Comparison of ENCODE assay signal across 11 cellular contexts in the genomic region with DNA sequence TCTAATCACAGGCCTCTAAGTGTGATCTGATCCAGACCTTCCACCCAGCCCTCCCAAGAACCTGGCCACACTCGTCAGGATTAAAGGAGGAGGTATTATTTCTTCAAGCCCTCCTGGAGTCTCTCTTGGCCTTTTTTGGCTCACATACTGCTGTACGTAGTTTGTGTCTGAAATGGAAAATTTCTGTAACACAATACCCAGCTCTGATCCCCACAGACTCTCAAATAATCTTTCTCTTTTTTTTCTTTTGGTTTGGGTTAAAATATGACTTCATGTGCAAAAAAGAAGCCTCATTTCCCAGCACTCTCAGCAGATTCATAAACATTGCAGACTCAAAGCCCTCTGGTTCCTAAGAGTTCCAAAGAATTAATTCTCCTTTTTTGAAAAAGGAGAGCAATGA.
DNase-seq lines count a peak whose midpoint lies in the region; ATAC-seq and TF ChIP-seq lines count a peak whose summit lies in the region.
"Had no signal": no experiment of that assay in that cellular context is flagged by ENCODE, and none has a peak within 500 bp of the region (broad histone marks: within the 10 kb centered on the region; RNA-seq: fewer than 3 reads in every experiment).

No MANE protein-coding gene starts in this region.

- 52% methylated on average over 2 of the region's 2 CpGs for WGBS in right lobe of liver (ENCODE audit: insufficient coverage, low coverage, low lambda C conversion rate, missing lambda C conversion rate)

- H2AFZ ChIP-seq in OCI-LY3 (ENCODE audit: low read depth, low read length) = no peak overlapping the region

- CTCF ChIA-PET in A673 (lab: Charles Lee) = interaction anchor here (0.7 kb wide), 1 partner anchor 282 kb away, joined by 4 read pairs; no protein-coding TSS in a partner anchor

- BruUV-seq in A673 (replicated peaks; lab: Mats Ljungman, UMichigan) = no TSS peak

- intact Hi-C loops in right lobe of liver (cut with DNase I) = no loop called here
- intact Hi-C loops in A673 (cut with micrococcal nuclease; ENCODE audit: unreplicated experiment) = no loop called here

- TF ChIP-seq POLR2A in right lobe of liver (IDR thresholded peaks at IDR 0.05) = no peak

- ATAC-seq in right lobe of liver (no peak), GM21528 (IDR thresholded peaks at IDR 0.05; ENCODE audit: low FRiP score, unreplicated experiment) (no peak)

- TF ChIP-seq CTCF in OCI-LY3 (IDR thresholded peaks at IDR 0.05; ENCODE audit: low read depth, low read length) (no peak), right lobe of liver (IDR thresholded peaks at IDR 0.05) (no peak), A673 (conservative IDR thresholded peaks at IDR 0.05; ENCODE audit: low read depth, low read length) (no peak)

- H3K9me3 ChIP-seq in OCI-LY3 (ENCODE audit: insufficient read depth, low read length) = no peaks in the 10 kb centered on the region
- H3K9me3 ChIP-seq in right lobe of liver = no peaks in the 10 kb centered on the region
- no peaks in the 10 kb centered on the region for H3K9me3 ChIP-seq in subcutaneous abdominal adipose tissue (ENCODE audit: control insufficient read depth in 5 of 5, low read length in 5 of 5)
- H3K9me3 ChIP-seq in A673 (ENCODE audit: low read depth, low read length, poor library complexity, severe bottlenecking) = no peaks in the 10 kb centered on the region

- H3K27me3 ChIP-seq in OCI-LY3 (ENCODE audit: low read depth, low read length) = no peaks in the 10 kb centered on the region
- H3K27me3 ChIP-seq in right lobe of liver = no peaks in the 10 kb centered on the region
- no peaks in the 10 kb centered on the region for H3K27me3 ChIP-seq in subcutaneous abdominal adipose tissue (ENCODE audit: control insufficient read depth in 5 of 5, insufficient read depth in 4 of 5, low read length in 5 of 5)
- no peaks in the 10 kb centered on the region for H3K27me3 ChIP-seq in A673 (replicated peaks; ENCODE audit: insufficient read depth, low read depth, low read length, poor library complexity)

- H3K9ac ChIP-seq in OCI-LY3 (ENCODE audit: low read length) = no peak overlapping the region; the same call in 1 of the 2 replicates
- H3K9ac ChIP-seq in subcutaneous abdominal adipose tissue (ENCODE audit: low read length in 5 of 5) = peak overlapping the region in 2 of 5 donors; percentile 59 to 78

- H3K36me3 ChIP-seq in OCI-LY3 (replicated peaks; ENCODE audit: low read depth, low read length) = no peaks in the 10 kb centered on the region
- H3K36me3 ChIP-seq in right lobe of liver = no peaks in the 10 kb centered on the region
- H3K36me3 ChIP-seq in subcutaneous abdominal adipose tissue (ENCODE audit: control insufficient read depth in 5 of 5, insufficient read depth in 5 of 5, low read length in 5 of 5) = no peaks in the 10 kb centered on the region
- H3K36me3 ChIP-seq in A673 (ENCODE audit: insufficient read depth, low read length, poor library complexity, severe bottlenecking) = no peaks in the 10 kb centered on the region

- H3K79me2 ChIP-seq in OCI-LY3 (ENCODE audit: low read length) = no peaks in the 10 kb centered on the region

- peak overlapping the region; percentile 34 for H3K4me2 ChIP-seq in OCI-LY3 (ENCODE audit: low read length)

- H3K27ac ChIP-seq in OCI-LY3 (ENCODE audit: low read length) = peak overlapping the region; percentile 26
- H3K27ac ChIP-seq in right lobe of liver = peak overlapping the region; percentile 64 to 93 (median 76)
- H3K27ac ChIP-seq in subcutaneous abdominal adipose tissue (ENCODE audit: low read depth, low read length) = peak overlapping the region; percentile 91
- H3K27ac ChIP-seq in A673 (ENCODE audit: low read depth, low read length, poor library complexity, severe bottlenecking) = no peak overlapping the region

- POLR2A ChIA-PET in A673 (lab: Charles Lee; ENCODE audit: low non-redundant PET) = interaction anchor here (0.6 kb wide), 1 partner anchor 1374 kb away, joined by 3 read pairs; no protein-coding TSS in a partner anchor

- H3K4me3 ChIP-seq in OCI-LY3 (ENCODE audit: low read length) = no peak overlapping the region
- H3K4me3 ChIP-seq in right lobe of liver = no peak overlapping the region
- H3K4me3 ChIP-seq in subcutaneous abdominal adipose tissue (ENCODE audit: low read depth in 1 of 5, low read length in 5 of 5) = no peak overlapping the region
- no peak overlapping the region for H3K4me3 ChIP-seq in A673 (ENCODE audit: low read depth, low read length, poor library complexity, severe bottlenecking)

- DNase-seq in dedifferentiated amniotic fluid mesenchymal stem cell (ENCODE audit: extremely low spot score) (peak; percentile 82), right lobe of liver (no peak), A673 (ENCODE audit: low spot score) (no peak), retina (no peak)
- DNase-seq in activated CD4-positive, alpha-beta T cell treated with anti-CD3 and anti-CD28 coated beads for 48 hours = no peak
- DNase-seq: CD4-positive, alpha-beta memory T cell; HCEC 1CT; NCI-H69 had no signal

- peaks cover 56% of the 10 kb centered on the region for H3K4me1 ChIP-seq in OCI-LY3 (ENCODE audit: low read length)
- peaks cover 0 to 54% (median 18%) of the 10 kb centered on the region in 4 donors for H3K4me1 ChIP-seq in right lobe of liver
- H3K4me1 ChIP-seq in subcutaneous abdominal adipose tissue (ENCODE audit: control insufficient read depth in 5 of 5, insufficient read depth in 5 of 5, low read length in 5 of 5) = peaks cover 8 to 53% (median 32%) of the 10 kb centered on the region in 5 donors
- no peaks in the 10 kb centered on the region for H3K4me1 ChIP-seq in A673 (ENCODE audit: insufficient read depth, low read length, poor library complexity, severe bottlenecking)

- H4K20me1 ChIP-seq in OCI-LY3 (ENCODE audit: insufficient read depth, low read length) = no peaks in the 10 kb centered on the region
